Comparison of ENCODE assay signal across 1 cellular context in the genomic region with DNA sequence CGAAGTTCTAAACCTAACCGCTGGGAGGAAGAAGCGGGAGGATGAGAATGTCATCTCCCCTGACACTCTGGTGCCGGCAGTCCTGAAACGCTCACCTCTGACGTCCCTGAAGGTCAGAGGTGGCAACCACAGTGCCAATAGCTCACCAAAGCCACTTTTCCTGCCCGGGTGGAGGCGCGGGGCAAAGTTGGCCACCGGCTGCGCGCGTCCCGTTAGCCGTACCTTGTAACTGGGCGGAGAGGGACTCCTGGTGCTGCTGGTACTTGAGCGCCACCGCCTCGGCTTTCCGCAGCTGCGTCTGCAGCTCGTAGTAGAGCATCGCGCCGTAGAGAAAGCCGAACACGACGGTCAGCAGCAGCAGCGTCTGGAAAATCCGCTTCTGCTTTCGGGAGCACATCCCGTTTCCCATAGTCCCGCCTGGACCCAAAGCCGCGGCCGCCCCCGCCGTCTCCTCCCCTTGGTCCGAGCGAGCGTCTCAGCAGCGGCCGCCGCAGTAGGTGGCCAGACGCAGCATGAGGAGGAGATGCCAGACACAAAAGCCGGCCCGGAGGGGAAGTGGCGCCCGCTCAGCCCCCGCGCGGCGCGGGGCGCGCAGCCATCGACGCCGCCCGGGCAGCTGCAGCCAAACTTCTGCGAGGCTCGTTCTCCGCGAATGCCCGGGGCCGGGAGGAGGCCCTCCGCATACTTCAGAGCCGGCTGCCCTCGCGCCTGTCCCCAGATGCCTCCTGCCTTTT.
TF ChIP-seq lines count a peak whose summit lies in the region.

No MANE protein-coding gene starts in this region.

TF ChIP-seq in HepG2, 621 proteins besides CTCF, POLR2A, EP300 and RAD21 (continued from another document and continues in another):
- TF ChIP-seq, protein P1, sequence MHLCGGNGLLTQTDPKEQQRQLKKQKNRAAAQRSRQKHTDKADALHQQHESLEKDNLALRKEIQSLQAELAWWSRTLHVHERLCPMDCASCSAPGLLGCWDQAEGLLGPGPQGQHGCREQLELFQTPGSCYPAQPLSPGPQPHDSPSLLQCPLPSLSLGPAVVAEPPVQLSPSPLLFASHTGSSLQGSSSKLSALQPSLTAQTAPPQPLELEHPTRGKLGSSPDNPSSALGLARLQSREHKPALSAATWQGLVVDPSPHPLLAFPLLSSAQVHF (CRISPR knock-in tag; IDR thresholded peaks at IDR 0.05): no peak
- TF ChIP-seq ZNF761 (CRISPR knock-in tag; conservative IDR thresholded peaks at IDR 0.05): 0 out of 2 replicates have a peak, but pooled peaks have one; percentile 12
- TF ChIP-seq TEAD3 (CRISPR knock-in tag; optimal IDR thresholded peaks at IDR 0.05; ENCODE audit: borderline replicate concordance): no peak
- no peak for TF ChIP-seq ETV6 (CRISPR knock-in tag; conservative IDR thresholded peaks at IDR 0.05)
- TF ChIP-seq ZNF709 (CRISPR knock-in tag; IDR thresholded peaks at IDR 0.05): no peak
- TF ChIP-seq ZFY (CRISPR knock-in tag; IDR thresholded peaks at IDR 0.05): peak; percentile 25; the same call in 1 of the 2 replicates
- TF ChIP-seq TOE1 (CRISPR knock-in tag; IDR thresholded peaks at IDR 0.05): no peak
- TF ChIP-seq SMARCC2 (IDR thresholded peaks at IDR 0.05): no peak
- TF ChIP-seq ZNF850 (CRISPR knock-in tag; conservative IDR thresholded peaks at IDR 0.05): no peak
- TF ChIP-seq RXRB (CRISPR knock-in tag; IDR thresholded peaks at IDR 0.05; ENCODE audit: borderline replicate concordance): no peak
- TF ChIP-seq, protein P2, sequence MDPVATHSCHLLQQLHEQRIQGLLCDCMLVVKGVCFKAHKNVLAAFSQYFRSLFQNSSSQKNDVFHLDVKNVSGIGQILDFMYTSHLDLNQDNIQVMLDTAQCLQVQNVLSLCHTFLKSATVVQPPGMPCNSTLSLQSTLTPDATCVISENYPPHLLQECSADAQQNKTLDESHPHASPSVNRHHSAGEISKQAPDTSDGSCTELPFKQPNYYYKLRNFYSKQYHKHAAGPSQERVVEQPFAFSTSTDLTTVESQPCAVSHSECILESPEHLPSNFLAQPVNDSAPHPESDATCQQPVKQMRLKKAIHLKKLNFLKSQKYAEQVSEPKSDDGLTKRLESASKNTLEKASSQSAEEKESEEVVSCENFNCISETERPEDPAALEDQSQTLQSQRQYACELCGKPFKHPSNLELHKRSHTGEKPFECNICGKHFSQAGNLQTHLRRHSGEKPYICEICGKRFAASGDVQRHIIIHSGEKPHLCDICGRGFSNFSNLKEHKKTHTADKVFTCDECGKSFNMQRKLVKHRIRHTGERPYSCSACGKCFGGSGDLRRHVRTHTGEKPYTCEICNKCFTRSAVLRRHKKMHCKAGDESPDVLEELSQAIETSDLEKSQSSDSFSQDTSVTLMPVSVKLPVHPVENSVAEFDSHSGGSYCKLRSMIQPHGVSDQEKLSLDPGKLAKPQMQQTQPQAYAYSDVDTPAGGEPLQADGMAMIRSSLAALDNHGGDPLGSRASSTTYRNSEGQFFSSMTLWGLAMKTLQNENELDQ (CRISPR knock-in tag; IDR thresholded peaks at IDR 0.05; ENCODE audit: borderline replicate concordance): no peak
- TF ChIP-seq KMT2B (CRISPR knock-in tag; IDR thresholded peaks at IDR 0.05): no peak; the same call in 1 of the 2 replicates
- 0 out of 2 replicates have a peak, but pooled peaks have one; percentile 34 for TF ChIP-seq KDM5B (CRISPR knock-in tag; IDR thresholded peaks at IDR 0.05; ENCODE audit: borderline replicate concordance)
- TF ChIP-seq FOXM1 (CRISPR knock-in tag; IDR thresholded peaks at IDR 0.05): no peak
- TF ChIP-seq MED1 (CRISPR knock-in tag; IDR thresholded peaks at IDR 0.05): 0 out of 2 replicates have a peak, but pooled peaks have one; percentile 4
- TF ChIP-seq, protein P3, sequence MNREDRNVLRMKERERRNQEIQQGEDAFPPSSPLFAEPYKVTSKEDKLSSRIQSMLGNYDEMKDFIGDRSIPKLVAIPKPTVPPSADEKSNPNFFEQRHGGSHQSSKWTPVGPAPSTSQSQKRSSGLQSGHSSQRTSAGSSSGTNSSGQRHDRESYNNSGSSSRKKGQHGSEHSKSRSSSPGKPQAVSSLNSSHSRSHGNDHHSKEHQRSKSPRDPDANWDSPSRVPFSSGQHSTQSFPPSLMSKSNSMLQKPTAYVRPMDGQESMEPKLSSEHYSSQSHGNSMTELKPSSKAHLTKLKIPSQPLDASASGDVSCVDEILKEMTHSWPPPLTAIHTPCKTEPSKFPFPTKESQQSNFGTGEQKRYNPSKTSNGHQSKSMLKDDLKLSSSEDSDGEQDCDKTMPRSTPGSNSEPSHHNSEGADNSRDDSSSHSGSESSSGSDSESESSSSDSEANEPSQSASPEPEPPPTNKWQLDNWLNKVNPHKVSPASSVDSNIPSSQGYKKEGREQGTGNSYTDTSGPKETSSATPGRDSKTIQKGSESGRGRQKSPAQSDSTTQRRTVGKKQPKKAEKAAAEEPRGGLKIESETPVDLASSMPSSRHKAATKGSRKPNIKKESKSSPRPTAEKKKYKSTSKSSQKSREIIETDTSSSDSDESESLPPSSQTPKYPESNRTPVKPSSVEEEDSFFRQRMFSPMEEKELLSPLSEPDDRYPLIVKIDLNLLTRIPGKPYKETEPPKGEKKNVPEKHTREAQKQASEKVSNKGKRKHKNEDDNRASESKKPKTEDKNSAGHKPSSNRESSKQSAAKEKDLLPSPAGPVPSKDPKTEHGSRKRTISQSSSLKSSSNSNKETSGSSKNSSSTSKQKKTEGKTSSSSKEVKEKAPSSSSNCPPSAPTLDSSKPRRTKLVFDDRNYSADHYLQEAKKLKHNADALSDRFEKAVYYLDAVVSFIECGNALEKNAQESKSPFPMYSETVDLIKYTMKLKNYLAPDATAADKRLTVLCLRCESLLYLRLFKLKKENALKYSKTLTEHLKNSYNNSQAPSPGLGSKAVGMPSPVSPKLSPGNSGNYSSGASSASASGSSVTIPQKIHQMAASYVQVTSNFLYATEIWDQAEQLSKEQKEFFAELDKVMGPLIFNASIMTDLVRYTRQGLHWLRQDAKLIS (CRISPR knock-in tag; IDR thresholded peaks at IDR 0.05): no peak
- TF ChIP-seq ZSCAN30 (CRISPR knock-in tag; IDR thresholded peaks at IDR 0.05): no peak
- no peak for TF ChIP-seq CEBPG (CRISPR knock-in tag; IDR thresholded peaks at IDR 0.05)
- TF ChIP-seq, protein P4, sequence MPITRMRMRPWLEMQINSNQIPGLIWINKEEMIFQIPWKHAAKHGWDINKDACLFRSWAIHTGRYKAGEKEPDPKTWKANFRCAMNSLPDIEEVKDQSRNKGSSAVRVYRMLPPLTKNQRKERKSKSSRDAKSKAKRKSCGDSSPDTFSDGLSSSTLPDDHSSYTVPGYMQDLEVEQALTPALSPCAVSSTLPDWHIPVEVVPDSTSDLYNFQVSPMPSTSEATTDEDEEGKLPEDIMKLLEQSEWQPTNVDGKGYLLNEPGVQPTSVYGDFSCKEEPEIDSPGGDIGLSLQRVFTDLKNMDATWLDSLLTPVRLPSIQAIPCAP (CRISPR knock-in tag; IDR thresholded peaks at IDR 0.05; ENCODE audit: low read depth): no peak
- TF ChIP-seq ZNF3 (CRISPR knock-in tag; IDR thresholded peaks at IDR 0.05): no peak
- no peak for TF ChIP-seq ZNF572 (CRISPR knock-in tag; IDR thresholded peaks at IDR 0.05)
- no peak; the same call in 1 of the 2 replicates for TF ChIP-seq NRL (CRISPR knock-in tag; IDR thresholded peaks at IDR 0.05; ENCODE audit: borderline replicate concordance)
- TF ChIP-seq DNMT3B (CRISPR knock-in tag; conservative IDR thresholded peaks at IDR 0.05): no peak
- TF ChIP-seq, protein P5, sequence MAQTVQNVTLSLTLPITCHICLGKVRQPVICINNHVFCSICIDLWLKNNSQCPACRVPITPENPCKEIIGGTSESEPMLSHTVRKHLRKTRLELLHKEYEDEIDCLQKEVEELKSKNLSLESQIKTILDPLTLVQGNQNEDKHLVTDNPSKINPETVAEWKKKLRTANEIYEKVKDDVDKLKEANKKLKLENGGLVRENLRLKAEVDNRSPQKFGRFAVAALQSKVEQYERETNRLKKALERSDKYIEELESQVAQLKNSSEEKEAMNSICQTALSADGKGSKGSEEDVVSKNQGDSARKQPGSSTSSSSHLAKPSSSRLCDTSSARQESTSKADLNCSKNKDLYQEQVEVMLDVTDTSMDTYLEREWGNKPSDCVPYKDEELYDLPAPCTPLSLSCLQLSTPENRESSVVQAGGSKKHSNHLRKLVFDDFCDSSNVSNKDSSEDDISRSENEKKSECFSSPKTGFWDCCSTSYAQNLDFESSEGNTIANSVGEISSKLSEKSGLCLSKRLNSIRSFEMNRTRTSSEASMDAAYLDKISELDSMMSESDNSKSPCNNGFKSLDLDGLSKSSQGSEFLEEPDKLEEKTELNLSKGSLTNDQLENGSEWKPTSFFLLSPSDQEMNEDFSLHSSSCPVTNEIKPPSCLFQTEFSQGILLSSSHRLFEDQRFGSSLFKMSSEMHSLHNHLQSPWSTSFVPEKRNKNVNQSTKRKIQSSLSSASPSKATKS (CRISPR knock-in tag; IDR thresholded peaks at IDR 0.05): no peak
- TF ChIP-seq ZBTB20 (CRISPR knock-in tag; IDR thresholded peaks at IDR 0.05; ENCODE audit: borderline replicate concordance, low read depth): no peak
- TF ChIP-seq, protein P6, sequence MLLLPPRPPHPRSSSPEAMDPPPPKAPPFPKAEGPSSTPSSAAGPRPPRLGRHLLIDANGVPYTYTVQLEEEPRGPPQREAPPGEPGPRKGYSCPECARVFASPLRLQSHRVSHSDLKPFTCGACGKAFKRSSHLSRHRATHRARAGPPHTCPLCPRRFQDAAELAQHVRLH (CRISPR knock-in tag; IDR thresholded peaks at IDR 0.05; ENCODE audit: borderline replicate concordance, low read depth): no peak
- TF ChIP-seq ZNF124 (CRISPR knock-in tag; IDR thresholded peaks at IDR 0.05): no peak
- TF ChIP-seq ERF (CRISPR knock-in tag; IDR thresholded peaks at IDR 0.05): 0 out of 2 replicates have a peak, but pooled peaks have one; percentile 19
- TF ChIP-seq, protein P7, sequence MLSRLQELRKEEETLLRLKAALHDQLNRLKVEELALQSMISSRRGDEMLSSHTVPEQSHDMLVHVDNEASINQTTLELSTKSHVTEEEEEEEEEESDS (CRISPR knock-in tag; IDR thresholded peaks at IDR 0.05; ENCODE audit: borderline replicate concordance): no peak
- TF ChIP-seq ZFAT (CRISPR knock-in tag; conservative IDR thresholded peaks at IDR 0.05): no peak; the same call in 1 of the 2 replicates
- peak; percentile 24; the same call in 1 of the 2 replicates for TF ChIP-seq CCDC6 (CRISPR knock-in tag; IDR thresholded peaks at IDR 0.05)
- no peak for TF ChIP-seq XBP1 (CRISPR knock-in tag; IDR thresholded peaks at IDR 0.05)
- TF ChIP-seq, protein P8, sequence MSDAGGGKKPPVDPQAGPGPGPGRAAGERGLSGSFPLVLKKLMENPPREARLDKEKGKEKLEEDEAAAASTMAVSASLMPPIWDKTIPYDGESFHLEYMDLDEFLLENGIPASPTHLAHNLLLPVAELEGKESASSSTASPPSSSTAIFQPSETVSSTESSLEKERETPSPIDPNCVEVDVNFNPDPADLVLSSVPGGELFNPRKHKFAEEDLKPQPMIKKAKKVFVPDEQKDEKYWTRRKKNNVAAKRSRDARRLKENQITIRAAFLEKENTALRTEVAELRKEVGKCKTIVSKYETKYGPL (CRISPR knock-in tag; IDR thresholded peaks at IDR 0.05): no peak
- no peak for TF ChIP-seq ZNF496 (CRISPR knock-in tag; IDR thresholded peaks at IDR 0.05; ENCODE audit: insufficient replicate concordance)
- TF ChIP-seq, protein P9, sequence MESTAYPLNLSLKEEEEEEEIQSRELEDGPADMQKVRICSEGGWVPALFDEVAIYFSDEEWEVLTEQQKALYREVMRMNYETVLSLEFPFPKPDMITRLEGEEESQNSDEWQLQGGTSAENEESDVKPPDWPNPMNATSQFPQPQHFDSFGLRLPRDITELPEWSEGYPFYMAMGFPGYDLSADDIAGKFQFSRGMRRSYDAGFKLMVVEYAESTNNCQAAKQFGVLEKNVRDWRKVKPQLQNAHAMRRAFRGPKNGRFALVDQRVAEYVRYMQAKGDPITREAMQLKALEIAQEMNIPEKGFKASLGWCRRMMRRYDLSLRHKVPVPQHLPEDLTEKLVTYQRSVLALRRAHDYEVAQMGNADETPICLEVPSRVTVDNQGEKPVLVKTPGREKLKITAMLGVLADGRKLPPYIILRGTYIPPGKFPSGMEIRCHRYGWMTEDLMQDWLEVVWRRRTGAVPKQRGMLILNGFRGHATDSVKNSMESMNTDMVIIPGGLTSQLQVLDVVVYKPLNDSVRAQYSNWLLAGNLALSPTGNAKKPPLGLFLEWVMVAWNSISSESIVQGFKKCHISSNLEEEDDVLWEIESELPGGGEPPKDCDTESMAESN (CRISPR knock-in tag; conservative IDR thresholded peaks at IDR 0.05): 0 out of 2 replicates have a peak, but pooled peaks have one; percentile 17
- TF ChIP-seq, protein P10, sequence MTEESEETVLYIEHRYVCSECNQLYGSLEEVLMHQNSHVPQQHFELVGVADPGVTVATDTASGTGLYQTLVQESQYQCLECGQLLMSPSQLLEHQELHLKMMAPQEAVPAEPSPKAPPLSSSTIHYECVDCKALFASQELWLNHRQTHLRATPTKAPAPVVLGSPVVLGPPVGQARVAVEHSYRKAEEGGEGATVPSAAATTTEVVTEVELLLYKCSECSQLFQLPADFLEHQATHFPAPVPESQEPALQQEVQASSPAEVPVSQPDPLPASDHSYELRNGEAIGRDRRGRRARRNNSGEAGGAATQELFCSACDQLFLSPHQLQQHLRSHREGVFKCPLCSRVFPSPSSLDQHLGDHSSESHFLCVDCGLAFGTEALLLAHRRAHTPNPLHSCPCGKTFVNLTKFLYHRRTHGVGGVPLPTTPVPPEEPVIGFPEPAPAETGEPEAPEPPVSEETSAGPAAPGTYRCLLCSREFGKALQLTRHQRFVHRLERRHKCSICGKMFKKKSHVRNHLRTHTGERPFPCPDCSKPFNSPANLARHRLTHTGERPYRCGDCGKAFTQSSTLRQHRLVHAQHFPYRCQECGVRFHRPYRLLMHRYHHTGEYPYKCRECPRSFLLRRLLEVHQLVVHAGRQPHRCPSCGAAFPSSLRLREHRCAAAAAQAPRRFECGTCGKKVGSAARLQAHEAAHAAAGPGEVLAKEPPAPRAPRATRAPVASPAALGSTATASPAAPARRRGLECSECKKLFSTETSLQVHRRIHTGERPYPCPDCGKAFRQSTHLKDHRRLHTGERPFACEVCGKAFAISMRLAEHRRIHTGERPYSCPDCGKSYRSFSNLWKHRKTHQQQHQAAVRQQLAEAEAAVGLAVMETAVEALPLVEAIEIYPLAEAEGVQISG (CRISPR knock-in tag; IDR thresholded peaks at IDR 0.05): 0 out of 2 replicates have a peak, but pooled peaks have one; percentile 6
- TF ChIP-seq KLF15 (CRISPR knock-in tag; IDR thresholded peaks at IDR 0.05; ENCODE audit: borderline replicate concordance): no peak
- TF ChIP-seq ZNF75D (CRISPR knock-in tag; IDR thresholded peaks at IDR 0.05; ENCODE audit: borderline replicate concordance): no peak
- TF ChIP-seq, protein P11, sequence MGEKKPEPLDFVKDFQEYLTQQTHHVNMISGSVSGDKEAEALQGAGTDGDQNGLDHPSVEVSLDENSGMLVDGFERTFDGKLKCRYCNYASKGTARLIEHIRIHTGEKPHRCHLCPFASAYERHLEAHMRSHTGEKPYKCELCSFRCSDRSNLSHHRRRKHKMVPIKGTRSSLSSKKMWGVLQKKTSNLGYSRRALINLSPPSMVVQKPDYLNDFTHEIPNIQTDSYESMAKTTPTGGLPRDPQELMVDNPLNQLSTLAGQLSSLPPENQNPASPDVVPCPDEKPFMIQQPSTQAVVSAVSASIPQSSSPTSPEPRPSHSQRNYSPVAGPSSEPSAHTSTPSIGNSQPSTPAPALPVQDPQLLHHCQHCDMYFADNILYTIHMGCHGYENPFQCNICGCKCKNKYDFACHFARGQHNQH (CRISPR knock-in tag; IDR thresholded peaks at IDR 0.05): peak; percentile 9; the same call in 1 of the 2 replicates
- peak; percentile 40; the same call in 1 of the 2 replicates for TF ChIP-seq SALL1 (CRISPR knock-in tag; IDR thresholded peaks at IDR 0.05)
- 0 out of 2 replicates have a peak, but pooled peaks have one; percentile 16 for TF ChIP-seq ZBTB8A (CRISPR knock-in tag; IDR thresholded peaks at IDR 0.05; ENCODE audit: borderline replicate concordance, low read depth)
